10 cellular contexts compared by ENCODE assay signal in the genomic region with DNA sequence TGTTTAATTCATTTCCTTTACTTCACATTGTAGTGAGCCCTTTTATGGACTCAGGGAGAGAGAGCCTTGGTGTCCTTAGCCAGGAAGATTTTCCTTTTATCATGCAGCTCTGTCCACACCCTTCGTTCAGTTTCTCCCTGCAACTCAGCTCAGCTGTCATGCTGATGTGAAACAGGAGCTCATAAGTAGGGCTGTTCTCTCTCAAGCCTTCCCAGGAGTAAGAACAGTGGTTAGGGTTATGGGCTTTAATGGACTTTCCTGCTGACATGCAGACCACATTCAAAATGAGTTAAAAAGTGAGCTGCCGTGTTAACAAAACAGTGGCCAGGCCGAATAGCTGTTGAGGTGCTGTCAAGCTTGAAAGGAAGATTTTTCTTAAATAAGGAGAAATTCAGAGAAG.
A peak's percentile ranks its signal among the peaks of the same experiment; 100 is the strongest.
DNase-seq lines count a peak whose midpoint lies in the region; ATAC-seq, FAIRE-seq and TF ChIP-seq lines count a peak whose summit lies in the region.
"Had no signal": no experiment of that assay in that cellular context is flagged by ENCODE, and none has a peak within 500 bp of the region (broad histone marks: within the 10 kb centered on the region; RNA-seq: fewer than 3 reads in every experiment).

No MANE protein-coding gene starts in this region.

- peaks cover 4% of the 10 kb centered on the region for H3K4me1 ChIP-seq in mesodermal cell (ENCODE audit: control insufficient read depth, insufficient read depth, low read length, poor library complexity, severe bottlenecking)

- FAIRE-seq in GM12892 (lab: Jason Lieb, UNC) = peak; percentile 48

- H3K9me3 ChIP-seq in mesodermal cell (ENCODE audit: control insufficient read depth, low read length) = no peaks in the 10 kb centered on the region

- peak overlapping the region; percentile 82 for H3K27ac ChIP-seq in mesodermal cell (ENCODE audit: low read depth, low read length, severe bottlenecking)

- 30 to 47% methylated on average over 2 of the region's 3 CpGs for WGBS in mesodermal cell (ENCODE audit: insufficient coverage in 2 of 2), 2 experiments

- H3K4me3 ChIP-seq in mesodermal cell (ENCODE audit: extremely low read depth, insufficient read depth, low read length, poor library complexity, severe bottlenecking) = no peak overlapping the region

- no peak for TF ChIP-seq POLR2A in GM12892 (IDR thresholded peaks at IDR 0.05; ENCODE audit: low read depth, low read length)

- no peaks in the 10 kb centered on the region for H3K36me3 ChIP-seq in mesodermal cell (ENCODE audit: control insufficient read depth, insufficient read depth, low read length)

- no peak for DNase-seq in GM12892 (ENCODE audit: insufficient read length)
- DNase-seq in dedifferentiated amniotic fluid mesenchymal stem cell (ENCODE audit: extremely low spot score) = peak; percentile 34
- DNase-seq in hepatic stellate cell (ENCODE audit: low spot score) = no peak
- no peak for DNase-seq in T-helper 9 cell
- DNase-seq in EL = no peak
- DNase-seq: caudate nucleus, NCI-H2029 treated with DMSO at 0.1 percent for 48 hours had no signal

- ATAC-seq in HG02763 (IDR thresholded peaks at IDR 0.05; ENCODE audit: unreplicated experiment) (peak; percentile 49), HG03442 (IDR thresholded peaks at IDR 0.05; ENCODE audit: unreplicated experiment) (no peak)
